ENCODE assay signal across 2 cellular contexts in genomic region chr14:64507376-64508156, GRCh38.
TF ChIP-seq lines count a peak whose summit lies in the region.

No MANE protein-coding gene starts in this region.

TF ChIP-seq in GM23338, 12 proteins besides CTCF, POLR2A, EP300 and RAD21:
- TF ChIP-seq ZNF462 (CRISPR knock-in tag; IDR thresholded peaks at IDR 0.05), result no peak
- TF ChIP-seq EZH2phosphoT487 (IDR thresholded peaks at IDR 0.05; ENCODE audit: unreplicated experiment), result no peak

TF ChIP-seq in endothelial cell of umbilical vein, 7 proteins besides CTCF, POLR2A, EP300 and RAD21:
- TF ChIP-seq GATA2 (IDR thresholded peaks at IDR 0.05; ENCODE audit: insufficient read depth, insufficient read length, low read depth, low read length), result no peak
